ENCODE assay signal across 10 cellular contexts in genomic region chr3:159273608-159274007, GRCh38.
DNase-seq lines count a peak whose midpoint lies in the region; ATAC-seq, FAIRE-seq and TF ChIP-seq lines count a peak whose summit lies in the region.
"Had no signal": no experiment of that assay in that cellular context is flagged by ENCODE, and none has a peak within 500 bp of the region (broad histone marks: within the 10 kb centered on the region; RNA-seq: fewer than 3 reads in every experiment).

No MANE protein-coding gene starts in this region.

- H3K27me3 Mint-ChIP-seq in activated T-helper 1 cell treated with anti-CD3 and anti-CD28 coated beads, Interleukin-12 subunit alpha, Interleukin-12 subunit beta, Interleukin-2, Interleukin-4 antibody, amounts not matched to agents 30 ng/mL and 10 ng/mL and 1 ng/mL, durations not matched to agents 14 hours and 24 hours and 36 hours (ENCODE audit: insufficient read depth): peaks cover 2% of the 10 kb centered on the region

- no peak overlapping the region for H3K27ac ChIP-seq in cardiac muscle cell
- H3K27ac ChIP-seq in right atrium auricular region: no peak overlapping the region
- H3K27ac ChIP-seq in heart right ventricle: no peak overlapping the region
- H3K27ac ChIP-seq: SK-N-MC had no signal

- H3K36me3 ChIP-seq in cardiac muscle cell (no peaks in the 10 kb centered on the region), right atrium auricular region (no peaks in the 10 kb centered on the region), heart right ventricle (no peaks in the 10 kb centered on the region)

- ATAC-seq in heart right ventricle (peak in 2 of 8 donors; percentile 27 to 72), HG03139 (IDR thresholded peaks at IDR 0.05; ENCODE audit: unreplicated experiment) (no peak)

- H3K4me3 ChIP-seq in cardiac muscle cell: no peak overlapping the region
- H3K4me3 ChIP-seq in right atrium auricular region: no peak overlapping the region
- no peak overlapping the region for H3K4me3 ChIP-seq in heart right ventricle
- H3K4me3 ChIP-seq: SK-N-MC had no signal

- no peaks in the 10 kb centered on the region for H3K4me1 Mint-ChIP-seq in activated T-helper 1 cell treated with anti-CD3 and anti-CD28 coated beads, Interleukin-12 subunit alpha, Interleukin-12 subunit beta, Interleukin-2, Interleukin-4 antibody, amounts not matched to agents 30 ng/mL and 10 ng/mL and 1 ng/mL, durations not matched to agents 14 hours and 24 hours and 36 hours (ENCODE audit: low read depth)

- H3K27me3 ChIP-seq in cardiac muscle cell: peaks cover 5% of the 10 kb centered on the region
- no peaks in the 10 kb centered on the region for H3K27me3 ChIP-seq in right atrium auricular region
- no peaks in the 10 kb centered on the region for H3K27me3 ChIP-seq in heart right ventricle

- no peak for TF ChIP-seq CTCF in cardiac muscle cell (IDR thresholded peaks at IDR 0.05; ENCODE audit: low read depth, low read length)
- TF ChIP-seq CTCF in right atrium auricular region (IDR thresholded peaks at IDR 0.05): no peak
- TF ChIP-seq CTCF in heart right ventricle (IDR thresholded peaks at IDR 0.05): no peak

- peak; percentile 9 for FAIRE-seq in urothelium cell line (lab: Jason Lieb, UNC)

- H3K9me3 Mint-ChIP-seq in activated T-helper 1 cell treated with anti-CD3 and anti-CD28 coated beads, Interleukin-12 subunit alpha, Interleukin-12 subunit beta, Interleukin-2, Interleukin-4 antibody, amounts not matched to agents 30 ng/mL and 10 ng/mL and 1 ng/mL, durations not matched to agents 14 hours and 24 hours and 36 hours: no peaks in the 10 kb centered on the region

- H3K9me3 ChIP-seq in cardiac muscle cell (ENCODE audit: low read depth) (no peaks in the 10 kb centered on the region), right atrium auricular region (no peaks in the 10 kb centered on the region), heart right ventricle (no peaks in the 10 kb centered on the region)

- peak; percentile 69 to 87 for DNase-seq in cardiac muscle cell (ENCODE audit: low read depth in 1 of 2, low spot score in 1 of 2)
- no peak for DNase-seq in right atrium auricular region (ENCODE audit: low spot score)
- peak; percentile 36 for DNase-seq in SW480 (ENCODE audit: low spot score)
- DNase-seq in heart right ventricle: peak; percentile 18 to 60
- DNase-seq in urothelium cell line (ENCODE audit: low spot score): peak; percentile 31
- DNase-seq in hippocampal formation (lab: John Stamatoyannopoulos, UW): no peak
- no peak for DNase-seq in activated T-helper 1 cell treated with anti-CD3 and anti-CD28 coated beads, Interleukin-12 subunit alpha, Interleukin-12 subunit beta, Interleukin-2, Interleukin-4 antibody, amounts not matched to agents 30 ng/mL and 10 ng/mL and 1 ng/mL, durations not matched to agents 14 hours and 24 hours and 36 hours (ENCODE audit: low spot score)
- DNase-seq: effector CD8-positive, alpha-beta T cell had no signal

- H3K36me3 Mint-ChIP-seq in activated T-helper 1 cell treated with anti-CD3 and anti-CD28 coated beads, Interleukin-12 subunit alpha, Interleukin-12 subunit beta, Interleukin-2, Interleukin-4 antibody, amounts not matched to agents 30 ng/mL and 10 ng/mL and 1 ng/mL, durations not matched to agents 14 hours and 24 hours and 36 hours (ENCODE audit: low read depth): no peaks in the 10 kb centered on the region

- H3K27ac Mint-ChIP-seq in activated T-helper 1 cell treated with anti-CD3 and anti-CD28 coated beads, Interleukin-12 subunit alpha, Interleukin-12 subunit beta, Interleukin-2, Interleukin-4 antibody, amounts not matched to agents 30 ng/mL and 10 ng/mL and 1 ng/mL, durations not matched to agents 14 hours and 24 hours and 36 hours: no peak overlapping the region

- no peak overlapping the region for H3K4me3 Mint-ChIP-seq in activated T-helper 1 cell treated with anti-CD3 and anti-CD28 coated beads, Interleukin-12 subunit alpha, Interleukin-12 subunit beta, Interleukin-2, Interleukin-4 antibody, amounts not matched to agents 30 ng/mL and 10 ng/mL and 1 ng/mL, durations not matched to agents 14 hours and 24 hours and 36 hours

- H3K4me1 ChIP-seq in cardiac muscle cell (ENCODE audit: low read depth): no peaks in the 10 kb centered on the region
- H3K4me1 ChIP-seq in right atrium auricular region: no peaks in the 10 kb centered on the region
- H3K4me1 ChIP-seq in heart right ventricle: no peaks in the 10 kb centered on the region

- intact Hi-C loops in heart right ventricle (cut with DNase I): loop anchor here in 2 of 10 donors (5.0 to 10.0 kb wide), 2 partner anchors 331 to 529 kb away; no protein-coding TSS in a partner anchor
- intact Hi-C loops in activated T-helper 1 cell treated with anti-CD3 and anti-CD28 coated beads, Interleukin-12 subunit alpha, Interleukin-12 subunit beta, Interleukin-2, Interleukin-4 antibody, amounts not matched to agents 30 ng/mL and 10 ng/mL and 1 ng/mL, durations not matched to agents 14 hours and 24 hours and 36 hours (cut with micrococcal nuclease): no loop called here

- 8 to 9% methylated on average over 6 of the region's 6 CpGs for WGBS in heart right ventricle, 2 donors

Comparison
In these comparisons a context has a peak if more than half of its experiments do, and no peak if none do; other contexts are left out.
1. DNase-seq: peak in cardiac muscle cell (2 of 2), SW480 (single experiment), heart right ventricle (2 of 2) and urothelium cell line (single experiment); none in right atrium auricular region (single experiment), hippocampal formation (0 of 2) and activated T-helper 1 cell treated with anti-CD3 and anti-CD28 coated beads, Interleukin-12 subunit alpha, Interleukin-12 subunit beta, Interleukin-2, Interleukin-4 antibody, amounts not matched to agents 30 ng/mL and 10 ng/mL and 1 ng/mL, durations not matched to agents 14 hours and 24 hours and 36 hours (single experiment).